1 cellular context compared by ENCODE assay signal in genomic region chr6:100846276-100846675, GRCh38.
TF ChIP-seq lines count a peak whose summit lies in the region.

No MANE protein-coding gene starts in this region.

TF ChIP-seq in SK-N-SH treated with all-trans-retinoic acid at 6 μM for 48 hours, 23 proteins besides CTCF, POLR2A, EP300 and RAD21 (continued from another document):
- TF ChIP-seq CSRNP3 (CRISPR knock-in tag; IDR thresholded peaks at IDR 0.05) = no peak
- TF ChIP-seq ZFP30 (CRISPR knock-in tag; IDR thresholded peaks at IDR 0.05) = no peak
- TF ChIP-seq BACH2 (CRISPR knock-in tag; IDR thresholded peaks at IDR 0.05; ENCODE audit: borderline replicate concordance) = no peak
- no peak for TF ChIP-seq CREB5 (CRISPR knock-in tag; IDR thresholded peaks at IDR 0.05; ENCODE audit: low read depth)
- TF ChIP-seq ARNTL (CRISPR knock-in tag; IDR thresholded peaks at IDR 0.05; ENCODE audit: borderline replicate concordance, low read depth) = no peak
- no peak for TF ChIP-seq RARB (CRISPR knock-in tag; IDR thresholded peaks at IDR 0.05)
